ENCODE assay signal across 11 cellular contexts in genomic region chr21:41169701-41170100, GRCh38. TPM values are rescaled to one million over a fixed set of nuclear protein-coding genes. Genes with fewer than 3 reads are reported as not detected.
DNase-seq lines count a peak whose midpoint lies in the region; ATAC-seq and TF ChIP-seq lines count a peak whose summit lies in the region.
"Had no signal": no experiment of that assay in that cellular context is flagged by ENCODE, and none has a peak within 500 bp of the region (broad histone marks: within the 10 kb centered on the region; RNA-seq: fewer than 3 reads in every experiment).

No MANE protein-coding gene starts in this region.

- no peak for ATAC-seq in Panc1
- ATAC-seq: activated CD4-positive, alpha-beta T cell treated with anti-CD3 and anti-CD28 coated beads for 36 hours had no signal

- H3K4me1 ChIP-seq in ACC112 (ENCODE audit: control insufficient read depth, insufficient read depth, low read length, unreplicated experiment) (peaks cover 7% of the 10 kb centered on the region), Panc1 (ENCODE audit: control insufficient read depth, insufficient read depth, low read length) (peaks cover 6% of the 10 kb centered on the region), esophagus squamous epithelium (peaks cover 15 to 83% (median 34%) of the 10 kb centered on the region in 3 donors)

- H3K27me3 ChIP-seq in ACC112 (ENCODE audit: insufficient read depth, low read length) = peaks cover 10% of the 10 kb centered on the region; the same call in 1 of the 2 replicates
- no peaks in the 10 kb centered on the region for H3K27me3 ChIP-seq in Panc1 (ENCODE audit: control insufficient read depth, insufficient read depth, low read length)
- H3K27me3 ChIP-seq in esophagus squamous epithelium = peaks cover 0 to 12% (median 0%) of the 10 kb centered on the region in 4 donors
- H3K27me3 ChIP-seq: uterus had no signal

- H3K36me3 ChIP-seq in ACC112 (ENCODE audit: insufficient read depth, low read length) (no peaks in the 10 kb centered on the region), Panc1 (ENCODE audit: control insufficient read depth, insufficient read depth, low read length) (no peaks in the 10 kb centered on the region), esophagus squamous epithelium (no peaks in the 10 kb centered on the region)
- H3K36me3 ChIP-seq: uterus had no signal

- in situ Hi-C loops in Panc1 (cut with HindIII; ENCODE audit: low pct_unique_long_range_greater_than_20kb, low sequenced_read_pairs) = no loop called here

- H3K27ac ChIP-seq in ACC112 (ENCODE audit: low read depth, low read length) (no peak overlapping the region), Panc1 (ENCODE audit: low read length) (no peak overlapping the region), esophagus squamous epithelium (peak overlapping the region in 2 of 4 donors; percentile 95 to 96)

- no peak overlapping the region for H3K27ac Mint-ChIP-seq in neural crest cell (ENCODE audit: unreplicated experiment)
- H3K27ac Mint-ChIP-seq: activated CD4-positive, alpha-beta T cell treated with anti-CD3 and anti-CD28 coated beads for 36 hours had no signal

- no peaks in the 10 kb centered on the region for H3K9me3 Mint-ChIP-seq in neural crest cell

- intact Hi-C loops in Panc1 (cut with micrococcal nuclease; ENCODE audit: unreplicated experiment) = no loop called here
- intact Hi-C loops in esophagus squamous epithelium (cut with DNase I) = no loop called here

- H3K4me3 Mint-ChIP-seq in neural crest cell = peak overlapping the region; percentile 94

- POLR2A ChIA-PET in Panc1 (lab: Charles Lee) = no interaction called here

- TF ChIP-seq CTCF in Panc1 (IDR thresholded peaks at IDR 0.05) (no peak), esophagus squamous epithelium (IDR thresholded peaks at IDR 0.05) (no peak), neural crest cell (conservative IDR thresholded peaks at IDR 0.05) (peak; percentile 3)

- DNase-seq in Panc1 (ENCODE audit: low read depth, low spot score) (no peak), esophagus squamous epithelium (lab: John Stamatoyannopoulos, UW) (no peak), neural crest cell (ENCODE audit: low read depth, low spot score) (no peak), SHP77 treated with DMSO at 0.1 percent for 48 hours (lab: John Stamatoyannopoulos, UW) (no peak), NCI-H524 treated with DMSO at 0.1 percent for 48 hours (lab: John Stamatoyannopoulos, UW) (no peak), superior temporal gyrus (ENCODE audit: extremely low spot score) (no peak)
- no peak for DNase-seq in stimulated activated CD4-positive, alpha-beta T cell treated with anti-CD3 and anti-CD28 coated beads, Interleukin-2, amount 100 ng/mL, for 24 hours

- peaks cover 47% of the 10 kb centered on the region for H3K4me1 Mint-ChIP-seq in neural crest cell

- H3K36me3 Mint-ChIP-seq in neural crest cell (ENCODE audit: low read depth) = no peaks in the 10 kb centered on the region

- no peak overlapping the region for H2AFZ ChIP-seq in ACC112 (ENCODE audit: low read length, unreplicated experiment)

- BruUV-seq in Panc1 (replicated peaks; lab: Mats Ljungman, UMichigan) = TSS peak; percentile 65

- H3K9me3 ChIP-seq in Panc1 (ENCODE audit: control insufficient read depth, insufficient read depth, low read depth, low read length) (no peaks in the 10 kb centered on the region), esophagus squamous epithelium (no peaks in the 10 kb centered on the region)
- H3K9me3 ChIP-seq: mucosa of descending colon, uterus had no signal

- 29 to 33% methylated on average over 6 of the region's 6 CpGs for WGBS in esophagus squamous epithelium, 2 donors

- no peaks in the 10 kb centered on the region for H3K79me2 ChIP-seq in ACC112 (ENCODE audit: control insufficient read depth, insufficient read depth, low read length, unreplicated experiment)

- H3K27me3 Mint-ChIP-seq in neural crest cell (ENCODE audit: low read depth) = peaks cover 37% of the 10 kb centered on the region

- H3K4me3 ChIP-seq in ACC112 (ENCODE audit: low read depth, low read length) (peak overlapping the region; percentile 90), Panc1 (ENCODE audit: low read depth in 2 of 2, low read length in 2 of 2) (no peak overlapping the region), esophagus squamous epithelium (peak overlapping the region; percentile 83 to 98 (median 91))
- H3K4me3 ChIP-seq: mucosa of descending colon had no signal

- CTCF ChIA-PET in Panc1 (lab: Charles Lee) = no interaction called here

- no peak for TF ChIP-seq POLR2A in esophagus squamous epithelium (IDR thresholded peaks at IDR 0.05)

RNA-seq across cellular contexts. Expression of gene BACE2, which starts 1.7 kb away (rescaled TPM):
- 16.3 TPM for total RNA-seq in Panc1 (2021; ENCODE audit: unreplicated experiment)
- polyA plus RNA-seq in Panc1 (2012; ENCODE audit: insufficient read length) = 17.8 TPM
- 10 to 100 TPM; 32.8 to 51.5 (median 47.1) TPM for total RNA-seq in esophagus squamous epithelium
- 16.9 and 17.4 TPM in 2 replicates for total RNA-seq in neural crest cell

Comparison
In these comparisons a context has a peak if more than half of its experiments do, and no peak if none do; other contexts are left out.
1. H3K4me3 ChIP-seq: peak in ACC112 (single experiment) and esophagus squamous epithelium (4 of 4); none in Panc1 (0 of 2).